In the genomic region with DNA sequence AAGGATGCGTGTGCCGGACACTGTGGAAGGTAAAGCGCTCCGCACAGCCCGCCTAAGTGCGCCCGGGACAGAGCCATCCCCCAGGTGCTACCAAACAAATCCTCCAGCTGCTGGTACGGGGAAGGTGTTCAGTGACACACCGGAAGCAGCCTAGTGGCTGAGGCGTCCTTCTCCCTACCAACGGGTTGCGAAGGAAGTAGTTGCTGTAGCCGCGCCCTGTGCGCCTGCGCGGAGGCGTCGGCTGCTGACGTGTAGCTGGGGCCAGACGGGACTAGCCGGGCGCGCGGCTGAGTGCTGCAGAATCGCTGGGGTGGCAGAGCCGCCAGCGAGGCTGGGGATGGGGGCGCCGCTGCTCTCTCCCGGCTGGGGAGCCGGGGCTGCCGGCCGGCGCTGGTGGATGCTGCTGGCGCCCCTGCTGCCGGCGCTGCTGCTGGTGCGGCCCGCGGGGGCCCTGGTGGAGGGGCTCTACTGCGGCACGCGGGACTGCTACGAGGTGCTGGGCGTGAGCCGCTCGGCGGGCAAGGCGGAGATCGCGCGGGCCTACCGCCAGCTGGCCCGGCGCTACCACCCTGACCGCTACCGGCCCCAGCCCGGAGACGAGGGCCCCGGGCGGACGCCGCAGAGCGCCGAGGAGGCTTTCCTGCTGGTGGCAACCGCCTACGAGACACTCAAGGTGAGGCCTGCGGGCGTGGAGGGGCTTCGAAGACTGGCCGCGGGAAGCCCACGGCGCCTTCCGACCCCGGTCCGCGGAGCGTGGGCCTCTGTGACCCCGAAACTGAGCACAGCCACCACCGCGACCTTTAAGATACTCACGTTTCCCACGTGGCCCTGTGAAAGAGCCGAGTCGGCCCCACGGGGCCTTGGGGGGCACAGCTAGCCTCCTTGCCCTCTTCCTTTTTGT, we compare ENCODE assay signal across 8 cellular contexts. TPM values are rescaled to one million over a fixed set of nuclear protein-coding genes. Genes with fewer than 3 reads are reported as not detected.
DNase-seq lines count a peak whose midpoint lies in the region; ATAC-seq, FAIRE-seq and TF ChIP-seq lines count a peak whose summit lies in the region.

Gene DNAJC25 (plus strand): TSS at position 264 of the 901 bp plus-strand sequence. CDS start 74 bp downstream, at position 338.

- POLR2A ChIA-PET in HepG2 (lab: Yijun Ruan, JAX), result interaction anchor here (0.6 to 1.6 kb wide), 12 partner anchors 9 to 148 kb away, joined by 3 to 18 read pairs (median 4); partner anchors contain the start of genes GNG10 and PTGR1

- peaks cover 64% of the 10 kb centered on the region for H3K4me1 ChIP-seq in HepG2 (ENCODE audit: insufficient read depth, low read length)

- WGBS in HepG2 (ENCODE audit: low lambda C conversion rate), result under 1% methylated on average over 21 of the region's 88 CpGs

- peaks cover 5 to 6% of the 10 kb centered on the region in 2 donors for H3K36me3 Mint-ChIP-seq in CD14-positive monocyte

- H3K4me3 ChIP-seq in HepG2 (replicated peaks in 1 of 3; ENCODE audit: insufficient read depth in 1 of 3, low read depth in 2 of 3, low read length in 3 of 3), result peak within 1 kb of the TSS; percentile 73 to 98 (median 91)

- H3K4me2 ChIP-seq in HepG2 (ENCODE audit: low read depth, low read length), result peak within 1 kb of the TSS; percentile 97

- peak within 1 kb of the TSS; percentile 93 to 96 for H3K4me3 Mint-ChIP-seq in CD14-positive monocyte

- H4K20me1 ChIP-seq in HepG2 (ENCODE audit: insufficient read depth, low read length), result peaks cover 27% of the 10 kb centered on the region

- H3K9ac ChIP-seq in HepG2 (ENCODE audit: insufficient read depth, low read depth, low read length), result peak within 1 kb of the TSS; percentile 96

- in situ Hi-C loops in HepG2 (cut with HindIII; ENCODE audit: extremely low pct_ligation_motif_present, low pct_unique_long_range_greater_than_20kb), result no loop called here

- DNase-seq in CD14-positive monocyte (ENCODE audit: low spot score) (peak; percentile 97), NCI-H748 (lab: John Stamatoyannopoulos, UW; ENCODE audit: unreplicated experiment) (peak; percentile 99), dermis blood vessel endothelial cell (peak; percentile 99), HepG2 (ENCODE audit: low spot score) (peak; percentile 96)
- DNase-seq in activated CD4-positive, alpha-beta T cell treated with anti-CD3 and anti-CD28 coated beads, Interleukin-2, amount 50 U/mL, for 24 hours (ENCODE audit: low read depth in 1 of 2, low spot score in 1 of 2), result peak; percentile 86 to 93
- peak; percentile 88 to 90 for DNase-seq in stimulated activated CD4-positive, alpha-beta T cell treated with anti-CD3 and anti-CD28 coated beads, Interleukin-2, amount 100 ng/mL, for 48 hours

- no peaks in the 10 kb centered on the region for H3K9me3 ChIP-seq in HepG2 (ENCODE audit: low read length)

- H3K36me3 ChIP-seq in HepG2 (replicated peaks in 1 of 2; ENCODE audit: control insufficient read depth in 1 of 2, insufficient read depth in 2 of 2, low read length in 2 of 2), result no peaks in the 10 kb centered on the region

- BruUV-seq in HepG2 (replicated peaks; lab: Mats Ljungman, UMichigan), result no TSS peak

- TF ChIP-seq EP300 in HepG2 (IDR thresholded peaks at IDR 0.05; ENCODE audit: low read depth in 2 of 2, low read length in 2 of 2) (peak in 1 of 2 experiments; percentile 61; a peak in 1 of 4 replicates), HepG2 (CRISPR knock-in tag; IDR thresholded peaks at IDR 0.05; ENCODE audit: borderline replicate concordance) (0 out of 2 replicates have a peak, but pooled peaks have one; percentile 8)

- TF ChIP-seq CTCF in CD14-positive monocyte (IDR thresholded peaks at IDR 0.05) (no peak), HepG2 (CRISPR knock-in tag; IDR thresholded peaks at IDR 0.05) (peak; percentile 38)

- TF ChIP-seq RAD21 in HepG2 (CRISPR knock-in tag; IDR thresholded peaks at IDR 0.05), result peak; percentile 82

- no peaks in the 10 kb centered on the region for H3K9me3 Mint-ChIP-seq in CD14-positive monocyte

- H3K79me2 ChIP-seq in HepG2 (ENCODE audit: insufficient read depth, low read length), result peaks cover 50% of the 10 kb centered on the region

- H3K4me1 Mint-ChIP-seq in CD14-positive monocyte, result peaks cover 42% of the 10 kb centered on the region

- no peaks in the 10 kb centered on the region; a peak in 1 of 5 replicates for H3K27me3 ChIP-seq in HepG2 (ENCODE audit: control insufficient read depth in 1 of 2, insufficient read depth in 2 of 2, low read length in 2 of 2)

- H3K27ac Mint-ChIP-seq in CD14-positive monocyte, result peak within 1 kb of the TSS; percentile 89 to 95 (median 93)

- ATAC-seq in GM19395 (IDR thresholded peaks at IDR 0.05; ENCODE audit: unreplicated experiment) (peak; percentile 98), HG03558 (IDR thresholded peaks at IDR 0.05; ENCODE audit: extremely low read depth, unreplicated experiment) (peak; percentile 95), HepG2 (peak; percentile 89)

- intact Hi-C loops in CD14-positive monocyte (cut with micrococcal nuclease), result loop anchor here in 1 of 2 donors (5.0 kb wide), 1 partner anchor 149 kb away; the partner anchor contains the start of gene ECPAS
- intact Hi-C loops in HepG2 (cut with micrococcal nuclease; ENCODE audit: unreplicated experiment), result loop anchor here (1.0 to 2.0 kb wide), 3 partner anchors 27 to 59 kb away; no protein-coding TSS in a partner anchor

- peaks cover 0 to 2% (median under 1%) of the 10 kb centered on the region in 3 donors for H3K27me3 Mint-ChIP-seq in CD14-positive monocyte (ENCODE audit: low read depth in 3 of 3)

- H2AFZ ChIP-seq in HepG2 (ENCODE audit: low read length), result peak within 1 kb of the TSS; percentile 94

- CTCF ChIA-PET in HepG2 (lab: Yijun Ruan, JAX; ENCODE audit: low intra/inter-chr PET ratio, low total read pairs), result no interaction called here

- H3K27ac ChIP-seq in HepG2 (ENCODE audit: extremely low read length, insufficient read depth, low read length), result peak within 1 kb of the TSS; percentile 80

- peak; percentile 99 to 100 for TF ChIP-seq POLR2A in HepG2 (IDR thresholded peaks at IDR 0.05; ENCODE audit: insufficient read depth in 1 of 2, low read depth in 2 of 2, low read length in 2 of 2)

- peak; percentile 79 for FAIRE-seq in HepG2 (lab: Jason Lieb, UNC)

TF ChIP-seq in HepG2, 621 proteins besides CTCF, POLR2A, EP300 and RAD21 (continues in another document):
- TF ChIP-seq ZNF572 (CRISPR knock-in tag; IDR thresholded peaks at IDR 0.05) (no peak), SMAD3 (CRISPR knock-in tag; IDR thresholded peaks at IDR 0.05) (peak; percentile 90; the same call in 1 of the 2 replicates), TCF12 (IDR thresholded peaks at IDR 0.05) (no peak), TCF12 (CRISPR knock-in tag; IDR thresholded peaks at IDR 0.05) (peak; percentile 87), ZNF777 (CRISPR knock-in tag; IDR thresholded peaks at IDR 0.05) (peak; percentile 66; the same call in 1 of the 2 replicates), IKZF4 (CRISPR knock-in tag; IDR thresholded peaks at IDR 0.05; ENCODE audit: borderline replicate concordance, low read depth, not compliant biosample characterization) (peak; percentile 72), IRF2 (CRISPR knock-in tag; IDR thresholded peaks at IDR 0.05) (peak; percentile 91), TBX2 (CRISPR knock-in tag; IDR thresholded peaks at IDR 0.05; ENCODE audit: borderline replicate concordance) (peak; percentile 74)

RNA-seq across cellular contexts. Expression of gene DNAJC25, which starts in this region (rescaled TPM):
- polyA plus RNA-seq in CD14-positive monocyte (1 to 10 TPM; 1.1 to 1.6 TPM), HepG2 (2011; rRNA removed) (4.5 and 5.7 TPM in 2 replicates)
- total RNA-seq in dermis blood vessel endothelial cell (4.4 and 5.1 TPM in 2 replicates), HepG2 (2016; rRNA removed; fragmentation: Illumina TruSeq; extraction: Trizol) (6.3 and 10.2 TPM in 2 replicates)
- 2.4 and 2.5 TPM in 2 replicates for total RNA-seq in HepG2 (2016; cell fraction: cytosol; rRNA removed; fragmentation: Illumina TruSeq; extraction: Trizol; ENCODE audit: low read depth)
- total RNA-seq in HepG2 (2016; cell fraction: insoluble cytoplasmic fraction; rRNA removed; fragmentation: Illumina TruSeq; extraction: Trizol), result 6.5 and 9.4 TPM in 2 replicates
- total RNA-seq in HepG2 (2016; cell fraction: membrane; rRNA removed; fragmentation: Illumina TruSeq; extraction: Trizol), result 5.6 and 6.1 TPM in 2 replicates
- total RNA-seq in HepG2 (2016; cell fraction: nucleus; rRNA removed; fragmentation: Illumina TruSeq; extraction: Trizol), result 11.2 and 12.3 TPM in 2 replicates
- 3.0 and 3.2 TPM in 2 replicates for polyA plus RNA-seq in HepG2 (2011; cell fraction: cytosol; rRNA removed)
- 3.5 and 3.7 TPM in 2 replicates for polyA plus RNA-seq in HepG2 (2011; cell fraction: nucleus; rRNA removed)
- polyA plus RNA-seq in HepG2 (2012), result 4.8 and 8.4 TPM in 2 replicates
- polyA plus RNA-seq in HepG2 (2016; cell fraction: cytosol; fragmentation: Illumina TruSeq; extraction: Trizol; ENCODE audit: low read depth), result 2.4 and 2.8 TPM in 2 replicates
- polyA plus RNA-seq in HepG2 (2016; cell fraction: insoluble cytoplasmic fraction; fragmentation: Illumina TruSeq; extraction: Trizol; ENCODE audit: low read depth), result 7.8 TPM in 2 replicates
- 5.4 and 6.1 TPM in 2 replicates for polyA plus RNA-seq in HepG2 (2016; cell fraction: membrane; fragmentation: Illumina TruSeq; extraction: Trizol; ENCODE audit: low read depth)
- polyA plus RNA-seq in HepG2 (2016; cell fraction: nucleus; fragmentation: Illumina TruSeq; extraction: Trizol; ENCODE audit: insufficient read depth, low read depth), result 25.6 and 26.2 TPM in 2 replicates
- 1.5 and 1.8 TPM in 2 replicates for polyA minus RNA-seq in HepG2 (2011; rRNA and poly(A)+ RNA removed; ENCODE audit: low replicate concordance)
- polyA minus RNA-seq in HepG2 (2011; cell fraction: cytosol; rRNA and poly(A)+ RNA removed), result 0.79 and 1.7 TPM in 2 replicates
- polyA minus RNA-seq in HepG2 (2011; cell fraction: nucleus; rRNA and poly(A)+ RNA removed), result 5.7 and 6.7 TPM in 2 replicates

Comparison
In these comparisons a context has a peak if more than half of its experiments do, and no peak if none do; other contexts are left out.
1. Peak in every context shown above with its lines: DNase-seq, ATAC-seq, H3K4me3 ChIP-seq and H3K27ac ChIP-seq.